In genomic region chr11:12069053-12069676, GRCh38 we compare ENCODE assay signal across 21 cellular contexts. TPM values are rescaled to one million over a fixed set of nuclear protein-coding genes. Genes with fewer than 3 reads are reported as not detected.
A peak's percentile ranks its signal among the peaks of the same experiment; 100 is the strongest.
DNase-seq lines count a peak whose midpoint lies in the region; ATAC-seq, FAIRE-seq and TF ChIP-seq lines count a peak whose summit lies in the region.
"Had no signal": no experiment of that assay in that cellular context is flagged by ENCODE, and none has a peak within 500 bp of the region (broad histone marks: within the 10 kb centered on the region; RNA-seq: fewer than 3 reads in every experiment).

No MANE protein-coding gene starts in this region.

- H2AFZ ChIP-seq in IMR-90 (replicated peaks; ENCODE audit: low read length, poor library complexity): no peak overlapping the region
- no peak overlapping the region for H2AFZ ChIP-seq in PC-3 (ENCODE audit: low read length)
- H2AFZ ChIP-seq: GM23248 had no signal

- dilution Hi-C loops in IMR-90 (cut with HindIII; ENCODE audit: low sequenced_read_pairs, unreplicated experiment): no loop called here

- no peak overlapping the region for H3K4me3 ChIP-seq in IMR-90 (ENCODE audit: insufficient read depth, low read depth, low read length)
- H3K4me3 ChIP-seq in gastrocnemius medialis: no peak overlapping the region
- H3K4me3 ChIP-seq in PC-3 (ENCODE audit: low read length): no peak overlapping the region
- H3K4me3 ChIP-seq: cardiac muscle cell, GM23248, right lobe of liver had no signal

- H3K36me3 ChIP-seq in IMR-90 (ENCODE audit: control insufficient read depth, insufficient read depth, low read length) (no peaks in the 10 kb centered on the region), gastrocnemius medialis (no peaks in the 10 kb centered on the region), PC-3 (ENCODE audit: low read depth, low read length) (no peaks in the 10 kb centered on the region)
- H3K36me3 ChIP-seq: cardiac muscle cell, right lobe of liver had no signal

- POLR2A ChIA-PET in IMR-90 (lab: Charles Lee; ENCODE audit: unreplicated experiment): no interaction called here
- POLR2A ChIA-PET in PC-3 (lab: Charles Lee; ENCODE audit: unreplicated experiment): no interaction called here

- H3K9me3 ChIP-seq in IMR-90 (ENCODE audit: control insufficient read depth, insufficient read depth, low read length) (no peaks in the 10 kb centered on the region; the same call in 1 of the 2 replicates), gastrocnemius medialis (no peaks in the 10 kb centered on the region), PC-3 (ENCODE audit: low read length) (no peaks in the 10 kb centered on the region)
- H3K9me3 ChIP-seq: right lobe of liver had no signal

- H3K27ac ChIP-seq in IMR-90 (ENCODE audit: insufficient read depth, low read length) (no peak overlapping the region), gastrocnemius medialis (peak overlapping the region; percentile 9 to 81 (median 75)), PC-3 (ENCODE audit: low read length) (no peak overlapping the region)
- H3K27ac ChIP-seq: cardiac muscle cell, GM23248, KMS-11, right lobe of liver had no signal

- peak overlapping the region; percentile 53 for H3K4ac ChIP-seq in IMR-90 (ENCODE audit: low read depth, low read length)

- H4K8ac ChIP-seq in IMR-90 (ENCODE audit: low read depth in 2 of 2, low read length in 2 of 2): peak overlapping the region in 1 of 2 experiments; percentile 53; a peak in 1 of 4 replicates

- H4K91ac ChIP-seq in IMR-90 (ENCODE audit: insufficient read depth, low read depth, low read length): peak overlapping the region; percentile 68

- no peak for TF ChIP-seq CTCF in IMR-90 (conservative IDR thresholded peaks at IDR 0.05; ENCODE audit: low read depth, low read length)
- no peak for TF ChIP-seq CTCF in gastrocnemius medialis (IDR thresholded peaks at IDR 0.05 in 4 of 5, conservative IDR thresholded peaks at IDR 0.05 in 1 of 5)
- TF ChIP-seq CTCF in PC-3 (conservative IDR thresholded peaks at IDR 0.05; ENCODE audit: low read depth, low read length): no peak

- no peak overlapping the region for H4K5ac ChIP-seq in IMR-90 (ENCODE audit: low read depth, low read length)

- peak overlapping the region; percentile 88 for H2AK5ac ChIP-seq in IMR-90 (ENCODE audit: low read depth, low read length)

- CTCF ChIA-PET in IMR-90 (lab: Yijun Ruan, JAX): no interaction called here
- CTCF ChIA-PET in PC-3 (lab: Charles Lee): no interaction called here

- TF ChIP-seq RAD21 in IMR-90 (IDR thresholded peaks at IDR 0.05; ENCODE audit: low read length): no peak

- H3K4me1 ChIP-seq in IMR-90 (ENCODE audit: control insufficient read depth, insufficient read depth, low read length): peaks cover 22% of the 10 kb centered on the region
- peaks cover 44 to 45% of the 10 kb centered on the region in 2 donors for H3K4me1 ChIP-seq in gastrocnemius medialis
- peaks cover 39% of the 10 kb centered on the region for H3K4me1 ChIP-seq in PC-3 (ENCODE audit: insufficient read depth, low read length)

- H3K18ac ChIP-seq in IMR-90 (ENCODE audit: low read depth, low read length): peak overlapping the region; percentile 21; the same call in 1 of the 2 replicates

- no peak overlapping the region for H3K23ac ChIP-seq in IMR-90 (ENCODE audit: low read depth, low read length)

- peaks cover 29% of the 10 kb centered on the region for H3K9me1 ChIP-seq in IMR-90 (ENCODE audit: insufficient read depth, low read length)

- no peaks in the 10 kb centered on the region for H3K79me2 ChIP-seq in PC-3 (ENCODE audit: low read length)

- H4K20me1 ChIP-seq in IMR-90 (ENCODE audit: insufficient read depth, low read length): no peaks in the 10 kb centered on the region
- no peaks in the 10 kb centered on the region for H4K20me1 ChIP-seq in PC-3 (ENCODE audit: low read length)

- in situ Hi-C loops in IMR-90 (cut with MboI; ENCODE audit: low sequenced_read_pairs) (no loop called here), gastrocnemius medialis (cut with MboI; ENCODE audit: low sequenced_read_pairs in 4 of 4) (loop anchor here in 1 of 4 donors (25.0 kb wide), 1 partner anchor 618 kb away; no protein-coding TSS in a partner anchor)

- no peaks in the 10 kb centered on the region for H3K9me2 ChIP-seq in PC-3 (replicated peaks; ENCODE audit: low read length)

- DNase-seq in NCI-H2171 treated with DMSO at 0.1 percent for 48 hours (lab: John Stamatoyannopoulos, UW) (peak; percentile 11), NCI-H2171 (lab: John Stamatoyannopoulos, UW) (no peak), IMR-90 (no peak), cerebellar cortex (ENCODE audit: low spot score) (peak; percentile 36), gastrocnemius medialis (peak in 1 of 2 donors; percentile 33), frontal cortex (ENCODE audit: low spot score in 2 of 2) (no peak), PC-3 (no peak)
- no peak for DNase-seq in stimulated activated CD4-positive, alpha-beta T cell treated with anti-CD3 and anti-CD28 coated beads, Interleukin-1b, Interleukin-23, amount 100 ng/mL, for 48 hours
- DNase-seq: activated T-cell treated with anti-CD3 and anti-CD28 coated beads, Interleukin-2, amount 50 U/mL, for 24 hours; amniotic stem cell; DND-41; GM23248; NCI-H82; SHP77; stimulated activated CD4-positive, alpha-beta T cell treated with anti-CD3 and anti-CD28 coated beads, Interleukin-15, amount 100 ng/mL, for 24 hours; T1000 had no signal

- peak overlapping the region; percentile 61 for H2BK120ac ChIP-seq in IMR-90 (ENCODE audit: low read depth, low read length)

- no peak for ATAC-seq in IMR-90 (ENCODE audit: low read depth)
- no peak for ATAC-seq in gastrocnemius medialis
- no peak for ATAC-seq in PC-3
- ATAC-seq: right lobe of liver had no signal

- FAIRE-seq in frontal cortex (lab: Jason Lieb, UNC): no peak
- FAIRE-seq: A204.1, endometrium had no signal

- H3F3A ChIP-seq in PC-3 (ENCODE audit: low read length, unreplicated experiment): peaks cover under 1% of the 10 kb centered on the region

- WGBS in IMR-90 (ENCODE audit: extremely low coverage in 2 of 2, insufficient read length in 1 of 2), 2 experiments: 78% methylated on average over 3 of the region's 12 CpGs; no CpG with 5 or more reads in 1 of the 2 experiments

- intact Hi-C loops in IMR-90 (cut with micrococcal nuclease) (no loop called here), gastrocnemius medialis (cut with DNase I; ENCODE audit: low total_unique reads) (loop anchor here (5.0 to 10.0 kb wide), 2 partner anchors 43 to 826 kb away; partner anchors contain the start of gene MICAL2), PC-3 (cut with micrococcal nuclease) (no loop called here)

- no TSS peak for BruUV-seq in IMR-90 (replicated peaks; lab: Mats Ljungman, UMichigan)
- no TSS peak for BruUV-seq in PC-3 (replicated peaks; lab: Mats Ljungman, UMichigan)

- peak overlapping the region; percentile 55 for H2AK9ac ChIP-seq in IMR-90 (replicated peaks; ENCODE audit: low read depth, low read length, poor library complexity)

- no peak overlapping the region for H3K56ac ChIP-seq in IMR-90 (ENCODE audit: extremely low read depth, insufficient read depth, low read length)

- peak overlapping the region; percentile 91; the same call in 2 of the 3 replicates for H2BK15ac ChIP-seq in IMR-90 (ENCODE audit: low read depth, low read length)

- no peak overlapping the region for H3K9ac ChIP-seq in IMR-90 (ENCODE audit: low read depth, low read length)
- no peak overlapping the region for H3K9ac ChIP-seq in PC-3 (ENCODE audit: low read length)
- H3K9ac ChIP-seq: GM23248, KMS-11 had no signal

- peak overlapping the region; percentile 72; the same call in 1 of the 2 replicates for H2BK20ac ChIP-seq in IMR-90 (ENCODE audit: low read depth, low read length)

- no peaks in the 10 kb centered on the region for H3K27me3 ChIP-seq in IMR-90 (ENCODE audit: control insufficient read depth, insufficient read depth, low read length)
- H3K27me3 ChIP-seq in gastrocnemius medialis: peaks cover 0 to 4% (median 0%) of the 10 kb centered on the region in 3 donors
- H3K27me3 ChIP-seq in PC-3 (ENCODE audit: low read length): no peaks in the 10 kb centered on the region
- H3K27me3 ChIP-seq: cardiac muscle cell, right lobe of liver had no signal

- no peak overlapping the region; the same call in 1 of the 2 replicates for H3K14ac ChIP-seq in IMR-90 (replicated peaks; ENCODE audit: low read depth, low read length)

- H2BK5ac ChIP-seq in IMR-90 (ENCODE audit: low read depth, low read length, poor library complexity, severe bottlenecking): peak overlapping the region; percentile 51

- H3K79me1 ChIP-seq in IMR-90 (ENCODE audit: low read depth in 1 of 2, low read length in 2 of 2): peaks cover 0 to 35% of the 10 kb centered on the region in 2 experiments; a peak in 3 of 4 replicates

- TF ChIP-seq POLR2A in IMR-90 (IDR thresholded peaks at IDR 0.05; ENCODE audit: low read depth, low read length): no peak
- no peak for TF ChIP-seq POLR2A in gastrocnemius medialis (IDR thresholded peaks at IDR 0.05)

- H3K4me2 ChIP-seq in IMR-90 (ENCODE audit: low read depth, low read length) (no peak overlapping the region), PC-3 (ENCODE audit: low read length) (no peak overlapping the region)
- H3K4me2 ChIP-seq: KMS-11 had no signal

TF ChIP-seq in IMR-90, 13 proteins besides CTCF, POLR2A, EP300 and RAD21 (continues in another document):
- TF ChIP-seq, protein P1, sequence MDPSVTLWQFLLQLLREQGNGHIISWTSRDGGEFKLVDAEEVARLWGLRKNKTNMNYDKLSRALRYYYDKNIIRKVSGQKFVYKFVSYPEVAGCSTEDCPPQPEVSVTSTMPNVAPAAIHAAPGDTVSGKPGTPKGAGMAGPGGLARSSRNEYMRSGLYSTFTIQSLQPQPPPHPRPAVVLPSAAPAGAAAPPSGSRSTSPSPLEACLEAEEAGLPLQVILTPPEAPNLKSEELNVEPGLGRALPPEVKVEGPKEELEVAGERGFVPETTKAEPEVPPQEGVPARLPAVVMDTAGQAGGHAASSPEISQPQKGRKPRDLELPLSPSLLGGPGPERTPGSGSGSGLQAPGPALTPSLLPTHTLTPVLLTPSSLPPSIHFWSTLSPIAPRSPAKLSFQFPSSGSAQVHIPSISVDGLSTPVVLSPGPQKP (IDR thresholded peaks at IDR 0.05; ENCODE audit: borderline replicate concordance, low read depth, low read length): no peak
- no peak for TF ChIP-seq RCOR1 (IDR thresholded peaks at IDR 0.05; ENCODE audit: insufficient replicate concordance, low read length)
- TF ChIP-seq, protein P2, sequence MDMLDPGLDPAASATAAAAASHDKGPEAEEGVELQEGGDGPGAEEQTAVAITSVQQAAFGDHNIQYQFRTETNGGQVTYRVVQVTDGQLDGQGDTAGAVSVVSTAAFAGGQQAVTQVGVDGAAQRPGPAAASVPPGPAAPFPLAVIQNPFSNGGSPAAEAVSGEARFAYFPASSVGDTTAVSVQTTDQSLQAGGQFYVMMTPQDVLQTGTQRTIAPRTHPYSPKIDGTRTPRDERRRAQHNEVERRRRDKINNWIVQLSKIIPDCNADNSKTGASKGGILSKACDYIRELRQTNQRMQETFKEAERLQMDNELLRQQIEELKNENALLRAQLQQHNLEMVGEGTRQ (IDR thresholded peaks at IDR 0.05; ENCODE audit: low read depth, low read length): no peak
- no peak for TF ChIP-seq CHD1 (IDR thresholded peaks at IDR 0.05; ENCODE audit: low read depth, low read length)

RNA-seq across cellular contexts. Expression of gene MICAL2, which starts 41.2 kb away (rescaled TPM):
- total RNA-seq in IMR-90 (2012; rRNA removed): 285 and 336 TPM in 2 replicates
- polyA plus RNA-seq in IMR-90 (2012; rRNA removed): 141 and 170 TPM in 2 replicates
- polyA plus RNA-seq in IMR-90 (2012; cell fraction: cytosol; rRNA removed): 63.9 and 84.9 TPM in 2 replicates
- polyA plus RNA-seq in IMR-90 (2012; cell fraction: nucleus; rRNA removed; ENCODE audit: low replicate concordance): 109 and 162 TPM in 2 replicates
- 10 to 100 TPM; 24.7 to 53.7 (median 37.0) TPM for total RNA-seq in gastrocnemius medialis
- total RNA-seq in frontal cortex: 14.3 TPM
- 50.1 and 62.9 TPM in 2 replicates for total RNA-seq in PC-3 (2014; rRNA removed)

Comparison
In these comparisons a context has a peak if more than half of its experiments do, and no peak if none do; other contexts are left out.
1. DNase-seq: peak in NCI-H2171 treated with DMSO at 0.1 percent for 48 hours (single experiment) and cerebellar cortex (single experiment); none in NCI-H2171 (single experiment), IMR-90 (single experiment), frontal cortex (0 of 2), PC-3 (single experiment) and stimulated activated CD4-positive, alpha-beta T cell treated with anti-CD3 and anti-CD28 coated beads, Interleukin-1b, Interleukin-23, amount 100 ng/mL, for 48 hours (single experiment).
2. H3K27ac ChIP-seq: peak in gastrocnemius medialis (4 of 4); none in IMR-90 (single experiment) and PC-3 (single experiment).